Comparison of ENCODE assay signal across 8 cellular contexts in the genomic region with DNA sequence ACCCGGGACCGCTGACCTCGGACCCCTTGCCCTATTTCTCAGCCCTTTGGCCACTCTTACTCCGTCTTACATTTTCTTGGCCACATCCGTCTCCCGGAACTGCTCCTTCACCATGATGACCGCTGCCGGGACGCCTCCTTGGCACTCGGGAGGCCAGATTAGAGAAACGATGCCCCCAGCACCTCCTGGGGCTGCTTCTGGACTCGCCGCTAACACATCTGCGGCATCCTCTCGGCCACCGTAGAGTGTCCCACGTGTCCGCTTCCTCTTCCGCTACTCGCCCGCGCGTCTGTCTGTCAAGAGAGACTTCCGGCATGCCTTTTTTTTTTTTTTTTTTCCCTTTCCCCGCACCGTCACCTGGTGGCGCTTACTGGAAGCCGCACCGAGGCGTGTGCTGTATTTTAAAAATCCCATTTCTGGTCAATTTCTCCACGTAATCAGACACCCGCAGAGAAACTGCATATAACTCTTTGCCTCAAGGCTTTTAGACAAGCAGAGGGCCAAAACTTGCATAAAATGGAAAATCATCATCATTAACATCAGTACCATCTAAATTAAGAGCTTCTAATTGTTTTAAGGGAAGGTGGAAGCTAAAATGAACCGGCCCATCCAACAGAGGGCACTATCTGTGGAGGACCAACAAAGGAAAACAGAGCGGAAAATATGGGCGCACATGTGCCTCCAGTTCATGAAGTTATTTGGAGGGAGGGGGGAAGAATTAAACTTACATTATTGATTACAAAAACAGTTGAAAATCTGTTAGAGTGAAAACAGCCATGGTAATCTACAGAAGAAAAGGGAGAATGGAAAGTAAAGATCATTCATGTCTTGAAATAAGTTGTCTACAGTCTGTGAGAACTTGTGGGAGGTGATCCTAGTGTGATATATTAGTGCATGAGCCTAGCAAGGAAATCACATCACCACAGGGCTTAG. TPM values are rescaled to one million over a fixed set of nuclear protein-coding genes. Genes with fewer than 3 reads are reported as not detected.
DNase-seq lines count a peak whose midpoint lies in the region; ATAC-seq and TF ChIP-seq lines count a peak whose summit lies in the region.

A gene (minus strand): TSS at position 222 of the 933 bp plus-strand sequence. CDS start 108 bp downstream, at position 114.

- H3K27me3 ChIP-seq in PC-9 (ENCODE audit: insufficient read depth, low read depth), result no peaks in the 10 kb centered on the region
- H3K27me3 ChIP-seq in muscle layer of duodenum (ENCODE audit: low read depth, low read length), result no peaks in the 10 kb centered on the region

- TF ChIP-seq CTCF in PC-9 (conservative IDR thresholded peaks at IDR 0.05), result peak; percentile 87

- H3K36me3 Mint-ChIP-seq in activated T-cell treated with anti-CD3 and anti-CD28 coated beads, Interleukin-2, amount 50 U/mL, for 24 hours (ENCODE audit: low read depth), result peaks cover 55% of the 10 kb centered on the region

- H3K36me3 ChIP-seq in PC-9 (ENCODE audit: low read depth) (peaks cover 18% of the 10 kb centered on the region), muscle layer of duodenum (ENCODE audit: control insufficient read depth in 1 of 2, insufficient read depth in 2 of 2, low read length in 2 of 2) (peaks cover 15 to 16% of the 10 kb centered on the region in 2 donors)

- peak within 1 kb of the TSS; percentile 98 for H2AFZ ChIP-seq in PC-9

- H3K4me3 Mint-ChIP-seq in activated T-cell treated with anti-CD3 and anti-CD28 coated beads, Interleukin-2, amount 50 U/mL, for 24 hours, result peak within 1 kb of the TSS; percentile 98

- H3K27me3 Mint-ChIP-seq in activated T-cell treated with anti-CD3 and anti-CD28 coated beads, Interleukin-2, amount 50 U/mL, for 24 hours, result no peaks in the 10 kb centered on the region

- peaks cover 41% of the 10 kb centered on the region for H3K79me2 ChIP-seq in PC-9 (ENCODE audit: low read depth)

- H3K4me2 ChIP-seq in PC-9, result peak within 1 kb of the TSS; percentile 86

- POLR2A ChIA-PET in PC-9 (lab: Charles Lee; ENCODE audit: unreplicated experiment), result interaction anchor here (0.6 kb wide), 1 partner anchor 193 kb away, joined by 4 read pairs; no protein-coding TSS in a partner anchor

- CTCF ChIA-PET in PC-9 (lab: Charles Lee), result interaction anchor here (0.5 to 1.0 kb wide), 4 partner anchors 104 to 314 kb away, joined by 3 to 12 read pairs (median 6); no protein-coding TSS in a partner anchor

- peak within 1 kb of the TSS; percentile 97 for H3K27ac Mint-ChIP-seq in activated T-cell treated with anti-CD3 and anti-CD28 coated beads, Interleukin-2, amount 50 U/mL, for 24 hours

- peaks cover 24% of the 10 kb centered on the region for H3F3A ChIP-seq in PC-9 (ENCODE audit: insufficient read depth, low read depth)

- H4K20me1 ChIP-seq in PC-9 (ENCODE audit: insufficient read depth), result peaks cover 5% of the 10 kb centered on the region

- intact Hi-C loops in PC-9 (cut with micrococcal nuclease; ENCODE audit: unreplicated experiment), result loop anchor here (1.0 to 10.0 kb wide), 5 partner anchors 117 to 1168 kb away; no protein-coding TSS in a partner anchor

- H3K27ac ChIP-seq in PC-9, result peak within 1 kb of the TSS; percentile 28
- H3K27ac ChIP-seq in muscle layer of duodenum (ENCODE audit: low read length), result peak within 1 kb of the TSS; percentile 96

- peaks cover 35% of the 10 kb centered on the region for H3K4me1 Mint-ChIP-seq in activated T-cell treated with anti-CD3 and anti-CD28 coated beads, Interleukin-2, amount 50 U/mL, for 24 hours (ENCODE audit: low read depth)

- DNase-seq in DMS53 (lab: John Stamatoyannopoulos, UW) (peak; percentile 99), PC-9 (peak; percentile 93 to 96)
- DNase-seq in Jurkat, Clone E6-1 (ENCODE audit: low read depth, low spot score), result peak; percentile 96
- peak; percentile 91 for DNase-seq in activated T-cell treated with anti-CD3 and anti-CD28 coated beads, Interleukin-2, amount 50 U/mL, for 24 hours
- peak; percentile 87 to 89 for DNase-seq in stimulated activated CD8-positive, alpha-beta memory T cell treated with anti-CD3 and anti-CD28 coated beads, Interleukin-7, amount 100 ng/mL, for 4 hours (ENCODE audit: low read depth in 2 of 2)

- H3K4me1 ChIP-seq in PC-9 (replicated peaks; ENCODE audit: insufficient read depth), result peaks cover 38% of the 10 kb centered on the region
- peaks cover 2 to 16% of the 10 kb centered on the region in 2 donors for H3K4me1 ChIP-seq in muscle layer of duodenum (ENCODE audit: control insufficient read depth in 1 of 2, insufficient read depth in 2 of 2, low read length in 2 of 2)

- BruUV-seq in PC-9 (replicated peaks; lab: Mats Ljungman, UMichigan), result no TSS peak

- ATAC-seq in GM21576 (IDR thresholded peaks at IDR 0.05; ENCODE audit: unreplicated experiment) (peak; percentile 57), esophagus mucosa (peak; percentile 81)

- no peaks in the 10 kb centered on the region for H3K9me2 ChIP-seq in PC-9 (ENCODE audit: insufficient read depth)

- H3K9me3 ChIP-seq in PC-9 (ENCODE audit: insufficient read depth, low read depth) (no peaks in the 10 kb centered on the region), muscle layer of duodenum (ENCODE audit: control insufficient read depth in 1 of 2, low read length in 2 of 2) (no peaks in the 10 kb centered on the region)

- H3K4me3 ChIP-seq in Jurkat, Clone E6-1 (ENCODE audit: low read length), result peak within 1 kb of the TSS; percentile 85
- H3K4me3 ChIP-seq in PC-9 (peak within 1 kb of the TSS; percentile 74), muscle layer of duodenum (ENCODE audit: low read depth in 1 of 2, low read length in 2 of 2) (peak within 1 kb of the TSS; percentile 82 to 99)

- no peaks in the 10 kb centered on the region for H3K9me3 Mint-ChIP-seq in activated T-cell treated with anti-CD3 and anti-CD28 coated beads, Interleukin-2, amount 50 U/mL, for 24 hours

RNA-seq across cellular contexts. Expression of the gene that starts here (rescaled TPM):
- polyA plus RNA-seq in Jurkat, Clone E6-1 (2012; ENCODE audit: insufficient read depth, insufficient read length), result 20.3 TPM
- total RNA-seq in PC-9 (2021) (13.1 and 14.9 TPM in 2 replicates), esophagus mucosa (8.3 TPM)

Comparison
In these comparisons a context has a peak if more than half of its experiments do, and no peak if none do; other contexts are left out.
1. Peak in every context shown above with its lines: DNase-seq, ATAC-seq, H3K4me3 ChIP-seq and H3K27ac ChIP-seq.